In genomic region chr5:56377573-56377972, GRCh38 we compare ENCODE assay signal across 27 cellular contexts.
"Had no signal": no experiment of that assay in that cellular context is flagged by ENCODE, and none has a peak within 500 bp of the region (broad histone marks: within the 10 kb centered on the region; RNA-seq: fewer than 3 reads in every experiment).

No MANE protein-coding gene starts in this region.

- H3K4me3 Mint-ChIP-seq: natural killer cell; nephron; neural progenitor cell; stimulated activated effector memory CD8-positive, alpha-beta T cell treated with anti-CD3 and anti-CD28 coated beads, Interleukin-12 subunit alpha, Interleukin-12 subunit beta, amount 100 ng/mL, for 72 hours; stimulated activated naive B cell treated with anti-CD40 and anti-IgM and Interleukin-4, amounts not matched to agents 10 μg/mL and 1 μg/mL and 100 μg/mL, for 72 hours; stimulated activated naive CD8-positive, alpha-beta T cell treated with anti-CD3 and anti-CD28 coated beads, Interleukin-15, Interleukin-2, amounts not matched to agents 100 ng/mL and 50 ng/mL, for 24 hours had no signal

- H3K4me3 ChIP-seq: neural progenitor cell, ovary, psoas muscle, right lobe of liver, skin epidermis, stomach, thoracic aorta, thyroid gland, tibial nerve, upper lobe of left lung, vagina had no signal

- H3K27me3 Mint-ChIP-seq: progenitor cell of endocrine pancreas; stimulated activated naive B cell treated with anti-CD40 and anti-IgM and Interleukin-4, amounts not matched to agents 10 μg/mL and 1 μg/mL and 100 μg/mL, for 72 hours had no signal

- H3K36me3 Mint-ChIP-seq: natural killer cell; neural progenitor cell; stimulated activated effector memory CD8-positive, alpha-beta T cell treated with anti-CD3 and anti-CD28 coated beads, Interleukin-12 subunit alpha, Interleukin-12 subunit beta, amount 100 ng/mL, for 72 hours had no signal

- H3K9me3 ChIP-seq: ovary, right lobe of liver, thoracic aorta had no signal

- H3K9ac ChIP-seq: neural progenitor cell, parathyroid adenoma had no signal

- DNase-seq: natural killer cell; occipital lobe; ovary; posterior cingulate gyrus; psoas muscle; right cardiac atrium; right lobe of liver; stimulated activated CD4-positive, alpha-beta T cell treated with anti-CD3 and anti-CD28 coated beads, Interleukin-15, amount 100 ng/mL, for 24 hours; stimulated activated CD4-positive, alpha-beta T cell treated with anti-CD3 and anti-CD28 coated beads, Interleukin-2, amount 100 ng/mL, for 24 hours; stimulated activated CD4-positive, alpha-beta T cell treated with anti-CD3 and anti-CD28 coated beads, Interleukin-2, amount 100 ng/mL, for 48 hours; stimulated activated CD4-positive, alpha-beta T cell treated with anti-CD3 and anti-CD28 coated beads, Interleukin-4, amount 100 ng/mL, for 24 hours; stimulated activated naive B cell treated with anti-CD40 and anti-IgM and Interleukin-4, amounts not matched to agents 10 μg/mL and 1 μg/mL and 100 μg/mL, for 72 hours; stimulated activated naive CD4-positive, alpha-beta T cell treated with Interleukin-2 at 50 U/mL for 16 hours; stomach; thyroid gland; trophoblast cell; upper lobe of left lung had no signal

- H3K4me1 Mint-ChIP-seq: natural killer cell; nephron; neural progenitor cell; stimulated activated effector memory CD8-positive, alpha-beta T cell treated with anti-CD3 and anti-CD28 coated beads, Interleukin-12 subunit alpha, Interleukin-12 subunit beta, amount 100 ng/mL, for 72 hours had no signal

- H3K9me3 Mint-ChIP-seq: natural killer cell; stimulated activated effector memory CD8-positive, alpha-beta T cell treated with anti-CD3 and anti-CD28 coated beads, Interleukin-12 subunit alpha, Interleukin-12 subunit beta, amount 100 ng/mL, for 72 hours had no signal

- H3K36me3 ChIP-seq: neural progenitor cell, ovary, right lobe of liver, stomach, thoracic aorta, thyroid gland, tibial nerve, upper lobe of left lung, vagina had no signal

- H3K4me1 ChIP-seq: psoas muscle, right lobe of liver, stomach, tibial nerve, upper lobe of left lung, vagina had no signal

- H3K27me3 ChIP-seq: neural progenitor cell, ovary, right lobe of liver, stomach, thyroid gland, tibial nerve, upper lobe of left lung, vagina had no signal

- H3K27ac Mint-ChIP-seq: natural killer cell; neural progenitor cell; progenitor cell of endocrine pancreas; stimulated activated effector memory CD8-positive, alpha-beta T cell treated with anti-CD3 and anti-CD28 coated beads, Interleukin-12 subunit alpha, Interleukin-12 subunit beta, amount 100 ng/mL, for 72 hours; stimulated activated naive B cell treated with anti-CD40 and anti-IgM and Interleukin-4, amounts not matched to agents 10 μg/mL and 1 μg/mL and 100 μg/mL, for 72 hours; stimulated activated naive CD8-positive, alpha-beta T cell treated with anti-CD3 and anti-CD28 coated beads, Interleukin-15, Interleukin-2, amounts not matched to agents 100 ng/mL and 50 ng/mL, for 24 hours had no signal
